Comparison of ENCODE assay signal across 15 cellular contexts in the genomic region with DNA sequence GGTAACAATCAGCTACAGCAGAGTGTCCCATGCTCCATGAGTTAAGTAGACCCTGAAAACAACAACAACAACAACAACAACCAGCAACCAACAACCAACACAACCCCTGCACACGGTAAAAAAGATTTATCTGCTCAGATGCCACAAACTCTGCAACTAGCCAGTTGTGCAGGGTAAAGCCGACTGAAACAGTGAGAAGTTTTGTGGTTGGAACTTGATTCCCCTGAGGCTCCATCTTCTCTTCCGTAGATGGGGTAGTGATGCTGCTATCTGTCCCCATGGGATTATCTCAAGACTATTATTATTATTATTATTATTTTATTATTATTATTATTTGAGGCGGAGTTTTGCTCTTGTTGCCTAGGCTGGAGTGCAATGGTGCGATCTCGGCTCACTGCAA. TPM values are rescaled to one million over a fixed set of nuclear protein-coding genes. Genes with fewer than 3 reads are reported as not detected.
DNase-seq lines count a peak whose midpoint lies in the region; ATAC-seq, FAIRE-seq and TF ChIP-seq lines count a peak whose summit lies in the region.
"Had no signal": no experiment of that assay in that cellular context is flagged by ENCODE, and none has a peak within 500 bp of the region (broad histone marks: within the 10 kb centered on the region; RNA-seq: fewer than 3 reads in every experiment).

No MANE protein-coding gene starts in this region.

- no peaks in the 10 kb centered on the region for H3K9me3 Mint-ChIP-seq in activated CD8-positive, alpha-beta T cell treated with anti-CD3 and anti-CD28 coated beads, Interleukin-2, amount 10 ng/mL, durations not matched to agents 7 days and 5 days (ENCODE audit: insufficient read depth)
- H3K9me3 Mint-ChIP-seq in activated T-cell treated with anti-CD3 and anti-CD28 coated beads, Interleukin-2, amount 50 U/mL, for 4 hours, result no peaks in the 10 kb centered on the region
- H3K9me3 Mint-ChIP-seq: activated T-cell treated with anti-CD3 and anti-CD28 coated beads, Interleukin-2, amount 50 U/mL, for 72 hours; type B pancreatic cell had no signal

- 81 to 91% methylated on average over 6 of the region's 6 CpGs for WGBS in pancreas, 2 donors

- H3K36me3 Mint-ChIP-seq in activated CD8-positive, alpha-beta T cell treated with anti-CD3 and anti-CD28 coated beads, Interleukin-2, amount 10 ng/mL, durations not matched to agents 7 days and 5 days (ENCODE audit: low read depth), result no peaks in the 10 kb centered on the region
- H3K36me3 Mint-ChIP-seq in activated T-cell treated with anti-CD3 and anti-CD28 coated beads, Interleukin-2, amount 50 U/mL, for 4 hours (ENCODE audit: insufficient read depth), result no peaks in the 10 kb centered on the region
- H3K36me3 Mint-ChIP-seq: type B pancreatic cell had no signal

- H3K27ac Mint-ChIP-seq in activated CD8-positive, alpha-beta T cell treated with anti-CD3 and anti-CD28 coated beads, Interleukin-2, amount 10 ng/mL, durations not matched to agents 7 days and 5 days, result no peak overlapping the region
- H3K27ac Mint-ChIP-seq: activated T-cell treated with anti-CD3 and anti-CD28 coated beads, Interleukin-2, amount 50 U/mL, for 72 hours; progenitor cell of endocrine pancreas had no signal

- H3K4me3 Mint-ChIP-seq in activated CD8-positive, alpha-beta T cell treated with anti-CD3 and anti-CD28 coated beads, Interleukin-2, amount 10 ng/mL, durations not matched to agents 7 days and 5 days, result no peak overlapping the region
- H3K4me3 Mint-ChIP-seq in activated T-cell treated with anti-CD3 and anti-CD28 coated beads, Interleukin-2, amount 50 U/mL, for 4 hours, result no peak overlapping the region

- no peaks in the 10 kb centered on the region for H3K36me3 ChIP-seq in pancreas

- no peak overlapping the region for H3K27ac ChIP-seq in pancreas

- peaks cover 7% of the 10 kb centered on the region for H3K27me3 Mint-ChIP-seq in activated CD8-positive, alpha-beta T cell treated with anti-CD3 and anti-CD28 coated beads, Interleukin-2, amount 10 ng/mL, durations not matched to agents 7 days and 5 days (ENCODE audit: low read depth)
- peaks cover 18% of the 10 kb centered on the region for H3K27me3 Mint-ChIP-seq in activated T-cell treated with anti-CD3 and anti-CD28 coated beads, Interleukin-2, amount 50 U/mL, for 4 hours (ENCODE audit: low read depth)

- TF ChIP-seq CTCF in pancreas (IDR thresholded peaks at IDR 0.05), result no peak
- no peak for TF ChIP-seq CTCF in omental fat pad (IDR thresholded peaks at IDR 0.05)

- H3K4me1 Mint-ChIP-seq in activated CD8-positive, alpha-beta T cell treated with anti-CD3 and anti-CD28 coated beads, Interleukin-2, amount 10 ng/mL, durations not matched to agents 7 days and 5 days (ENCODE audit: low read depth), result peaks cover 18% of the 10 kb centered on the region
- peaks cover 16% of the 10 kb centered on the region for H3K4me1 Mint-ChIP-seq in activated T-cell treated with anti-CD3 and anti-CD28 coated beads, Interleukin-2, amount 50 U/mL, for 4 hours (ENCODE audit: low read depth)

- H3K4me1 ChIP-seq in pancreas, result no peaks in the 10 kb centered on the region

- H3K9me3 ChIP-seq in pancreas, result no peaks in the 10 kb centered on the region

- POLR2A ChIA-PET in activated CD8-positive, alpha-beta T cell treated with anti-CD3 and anti-CD28 coated beads, Interleukin-2, amount 10 ng/mL, durations not matched to agents 7 days and 5 days (lab: Charles Lee), result no interaction called here

- CTCF ChIA-PET in activated CD8-positive, alpha-beta T cell treated with anti-CD3 and anti-CD28 coated beads, Interleukin-2, amount 10 ng/mL, durations not matched to agents 7 days and 5 days (lab: Charles Lee), result no interaction called here

- no peak for DNase-seq in pancreas
- DNase-seq in activated CD8-positive, alpha-beta T cell treated with anti-CD3 and anti-CD28 coated beads, Interleukin-2, amount 10 ng/mL, durations not matched to agents 7 days and 5 days, result no peak
- no peak for DNase-seq in omental fat pad (ENCODE audit: low spot score)
- DNase-seq in activated T-cell treated with anti-CD3 and anti-CD28 coated beads, Interleukin-2, amount 50 U/mL, for 4 hours, result no peak
- DNase-seq: activated T-cell treated with anti-CD3 and anti-CD28 coated beads, Interleukin-2, amount 50 U/mL, for 72 hours; NCI-H1092 treated with DMSO at 0.1 percent for 48 hours; OCI-M1 had no signal

- no peak for FAIRE-seq in pancreas (lab: Jason Lieb, UNC)
- FAIRE-seq: bronchial epithelial cell, TTC549 had no signal

- H3K4me3 ChIP-seq in GM08714 (ENCODE audit: low read length), result peak overlapping the region; percentile 90; the same call in 1 of the 2 replicates
- no peak overlapping the region for H3K4me3 ChIP-seq in pancreas

- ATAC-seq in GM19397 (IDR thresholded peaks at IDR 0.05; ENCODE audit: unreplicated experiment), result peak; percentile 49
- peak; percentile 57 for ATAC-seq in HG02798 (IDR thresholded peaks at IDR 0.05; ENCODE audit: poor library complexity, unreplicated experiment)
- ATAC-seq in HG03558 (IDR thresholded peaks at IDR 0.05; ENCODE audit: extremely low read depth, unreplicated experiment), result peak; percentile 26
- ATAC-seq in pancreas, result no peak
- no peak for ATAC-seq in activated CD8-positive, alpha-beta T cell treated with anti-CD3 and anti-CD28 coated beads, Interleukin-2, amount 10 ng/mL, durations not matched to agents 7 days and 5 days
- ATAC-seq in omental fat pad (ENCODE audit: low FRiP score), result no peak
- ATAC-seq in activated T-cell treated with anti-CD3 and anti-CD28 coated beads, Interleukin-2, amount 50 U/mL, for 4 hours, result no peak
- ATAC-seq: activated T-cell treated with anti-CD3 and anti-CD28 coated beads, Interleukin-2, amount 50 U/mL, for 72 hours had no signal

- no peaks in the 10 kb centered on the region for H3K27me3 ChIP-seq in pancreas

- intact Hi-C loops in pancreas (cut with DNase I), result no loop called here

RNA-seq across cellular contexts. Expression of gene RAPGEF2, which starts 50.6 kb away (rescaled TPM):
- total RNA-seq in pancreas, result 10 to 100 TPM; 10.9 to 27.5 (median 15.0) TPM
- polyA plus RNA-seq in pancreas, result 1 to 10 TPM; 4.3 to 8.2 TPM
- total RNA-seq in activated CD8-positive, alpha-beta T cell treated with anti-CD3 and anti-CD28 coated beads, Interleukin-2, amount 10 ng/mL, durations not matched to agents 7 days and 5 days, result 10 to 100 TPM; 10.4 to 12.2 TPM
- total RNA-seq in omental fat pad, result 100 to 1,000 TPM in 1 of 4 donors, 10 to 100 TPM in 3; 47.2 to 105 (median 50.2) TPM
- total RNA-seq in activated T-cell treated with anti-CD3 and anti-CD28 coated beads, Interleukin-2, amount 50 U/mL, for 4 hours, result 10 to 100 TPM; 47.8 to 50.0 (median 49.3) TPM

Comparison
In these comparisons a context has a peak if more than half of its experiments do, and no peak if none do; other contexts are left out.
1. ATAC-seq: peak in GM19397 (single experiment), HG02798 (single experiment) and HG03558 (single experiment); none in pancreas (0 of 4), activated CD8-positive, alpha-beta T cell treated with anti-CD3 and anti-CD28 coated beads, Interleukin-2, amount 10 ng/mL, durations not matched to agents 7 days and 5 days (single experiment), omental fat pad (single experiment) and activated T-cell treated with anti-CD3 and anti-CD28 coated beads, Interleukin-2, amount 50 U/mL, for 4 hours (0 of 2).